14 cellular contexts compared by ENCODE assay signal in the genomic region with DNA sequence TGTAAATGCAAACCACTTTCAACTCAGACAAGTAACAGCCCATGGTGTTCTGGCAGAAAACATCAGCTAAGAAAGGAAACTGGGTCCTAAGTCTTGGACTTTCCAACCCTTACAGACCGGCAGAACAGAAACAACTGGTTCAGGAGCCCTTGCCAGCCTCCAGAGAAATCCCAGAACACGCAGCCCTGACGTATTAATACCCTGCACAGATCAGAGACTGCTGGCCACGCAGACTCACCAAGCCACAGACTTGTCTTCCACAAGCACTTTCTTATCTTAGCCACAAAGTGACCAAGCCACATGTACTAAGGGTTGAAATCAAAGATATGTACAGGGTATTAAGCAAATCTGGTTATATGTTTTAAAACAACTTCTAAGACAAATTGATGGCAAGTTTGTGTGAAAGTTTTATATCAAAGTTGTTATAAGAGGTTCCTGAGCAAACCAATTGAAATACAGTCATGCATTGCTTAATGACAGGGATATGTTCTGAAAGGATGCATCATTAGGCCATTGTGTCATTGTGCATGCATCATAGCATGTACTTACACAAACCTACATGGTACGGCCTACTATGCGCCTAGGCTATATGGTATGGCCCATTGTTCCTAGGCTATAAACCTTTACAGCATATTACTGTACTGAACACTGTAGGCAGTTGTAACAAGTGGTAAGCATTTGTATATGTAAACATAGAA. TPM values are rescaled to one million over a fixed set of nuclear protein-coding genes. Genes with fewer than 3 reads are reported as not detected.
DNase-seq lines count a peak whose midpoint lies in the region; ATAC-seq, FAIRE-seq and TF ChIP-seq lines count a peak whose summit lies in the region.
"Had no signal": no experiment of that assay in that cellular context is flagged by ENCODE, and none has a peak within 500 bp of the region (broad histone marks: within the 10 kb centered on the region; RNA-seq: fewer than 3 reads in every experiment).

No MANE protein-coding gene starts in this region.

- H3K9me3 ChIP-seq in astrocyte (ENCODE audit: insufficient read depth, low read depth, low read length) (no peaks in the 10 kb centered on the region), muscle layer of duodenum (ENCODE audit: control insufficient read depth in 1 of 2, low read length in 2 of 2) (no peaks in the 10 kb centered on the region), uterus (no peaks in the 10 kb centered on the region), tibial artery (no peaks in the 10 kb centered on the region)
- no peaks in the 10 kb centered on the region for H3K9me3 ChIP-seq in CD8-positive, alpha-beta T cell (ENCODE audit: low read length)

- no peak for FAIRE-seq in astrocyte (lab: Jason Lieb, UNC)
- FAIRE-seq: keratinocyte, small intestine had no signal

- no peak for TF ChIP-seq POLR2A in uterus (IDR thresholded peaks at IDR 0.05)

- peak overlapping the region; percentile 65 for H3K27ac Mint-ChIP-seq in activated T-cell treated with anti-CD3 and anti-CD28 coated beads, Interleukin-2, amount 50 U/mL, for 24 hours
- no peak overlapping the region for H3K27ac Mint-ChIP-seq in astrocyte (ENCODE audit: unreplicated experiment)
- no peak overlapping the region for H3K27ac Mint-ChIP-seq in CD8-positive, alpha-beta T cell

- CTCF ChIA-PET in CD8-positive, alpha-beta T cell (lab: Charles Lee), result interaction anchor here (1.4 kb wide), 1 partner anchor 12 kb away, joined by 5 read pairs; no protein-coding TSS in a partner anchor

- no peak for TF ChIP-seq CTCF in astrocyte (IDR thresholded peaks at IDR 0.05; ENCODE audit: insufficient read depth, low read depth, low read length)
- no peak for TF ChIP-seq CTCF in uterus (IDR thresholded peaks at IDR 0.05)
- no peak for TF ChIP-seq CTCF in CD8-positive, alpha-beta T cell (IDR thresholded peaks at IDR 0.05)
- TF ChIP-seq CTCF in tibial artery (IDR thresholded peaks at IDR 0.05), result no peak

- H3K79me2 ChIP-seq in astrocyte (ENCODE audit: insufficient read depth, low read length), result no peaks in the 10 kb centered on the region

- H3K27me3 Mint-ChIP-seq in activated T-cell treated with anti-CD3 and anti-CD28 coated beads, Interleukin-2, amount 50 U/mL, for 24 hours, result no peaks in the 10 kb centered on the region
- no peaks in the 10 kb centered on the region for H3K27me3 Mint-ChIP-seq in astrocyte (ENCODE audit: low read depth, unreplicated experiment)
- H3K27me3 Mint-ChIP-seq in CD8-positive, alpha-beta T cell (ENCODE audit: low read depth), result no peaks in the 10 kb centered on the region

- no peak overlapping the region for H2AFZ ChIP-seq in astrocyte (ENCODE audit: low read depth, low read length)

- intact Hi-C loops in uterus (cut with DNase I; ENCODE audit: low total_unique reads), result no loop called here
- intact Hi-C loops in CD8-positive, alpha-beta T cell (cut with DNase I, micrococcal nuclease), result no loop called here
- intact Hi-C loops in tibial artery (cut with DNase I; ENCODE audit: low total_unique reads), result loop anchor here (10.0 kb wide), 1 partner anchor 606 kb away; no protein-coding TSS in a partner anchor

- H3K27ac ChIP-seq in astrocyte (ENCODE audit: low read depth, low read length), result peak overlapping the region; percentile 41
- H3K27ac ChIP-seq in muscle layer of duodenum (ENCODE audit: low read length), result peak overlapping the region; percentile 78
- peak overlapping the region; percentile 85 to 95 for H3K27ac ChIP-seq in uterus
- no peak overlapping the region for H3K27ac ChIP-seq in CD8-positive, alpha-beta T cell (ENCODE audit: low read depth, low read length)
- no peak overlapping the region for H3K27ac ChIP-seq in tibial artery
- H3K27ac ChIP-seq: WERI-Rb-1 had no signal

- no peak overlapping the region for H3K4me2 ChIP-seq in astrocyte (ENCODE audit: low read length)

- H3K9ac ChIP-seq in astrocyte (ENCODE audit: low read length), result no peak overlapping the region

- peaks cover 2% of the 10 kb centered on the region for H3K36me3 Mint-ChIP-seq in activated T-cell treated with anti-CD3 and anti-CD28 coated beads, Interleukin-2, amount 50 U/mL, for 24 hours (ENCODE audit: low read depth)
- H3K36me3 Mint-ChIP-seq in astrocyte (ENCODE audit: low read depth, unreplicated experiment), result peaks cover 17% of the 10 kb centered on the region
- H3K36me3 Mint-ChIP-seq in CD8-positive, alpha-beta T cell, result peaks cover 11% of the 10 kb centered on the region

- H3K36me3 ChIP-seq in astrocyte (ENCODE audit: insufficient read depth, low read length) (no peaks in the 10 kb centered on the region), muscle layer of duodenum (ENCODE audit: control insufficient read depth in 1 of 2, insufficient read depth in 2 of 2, low read length in 2 of 2) (no peaks in the 10 kb centered on the region), uterus (no peaks in the 10 kb centered on the region), tibial artery (peaks cover 0 to 6% (median 0%) of the 10 kb centered on the region in 3 donors)
- H3K36me3 ChIP-seq in CD8-positive, alpha-beta T cell (ENCODE audit: insufficient read depth, low read length), result no peaks in the 10 kb centered on the region
- H3K36me3 ChIP-seq: WERI-Rb-1 had no signal

- H3K4me3 ChIP-seq in astrocyte (ENCODE audit: insufficient read depth, low read depth, low read length), result no peak overlapping the region
- H3K4me3 ChIP-seq in muscle layer of duodenum (ENCODE audit: low read depth in 1 of 2, low read length in 2 of 2), result no peak overlapping the region
- no peak overlapping the region for H3K4me3 ChIP-seq in uterus
- no peak overlapping the region for H3K4me3 ChIP-seq in CD8-positive, alpha-beta T cell (ENCODE audit: low read depth, low read length)
- no peak overlapping the region for H3K4me3 ChIP-seq in tibial artery

- no peaks in the 10 kb centered on the region for H4K20me1 ChIP-seq in astrocyte (ENCODE audit: insufficient read depth, low read length)

- POLR2A ChIA-PET in CD8-positive, alpha-beta T cell (lab: Charles Lee), result interaction anchor here (1.1 kb wide), 1 partner anchor 162 kb away, joined by 4 read pairs; no protein-coding TSS in a partner anchor

- H3K4me1 ChIP-seq in astrocyte (ENCODE audit: insufficient read depth, low read length) (peaks cover 53% of the 10 kb centered on the region), muscle layer of duodenum (ENCODE audit: control insufficient read depth in 1 of 2, insufficient read depth in 2 of 2, low read length in 2 of 2) (peaks cover 8 to 15% of the 10 kb centered on the region in 2 donors), uterus (peaks cover 0 to 11% of the 10 kb centered on the region in 2 donors), tibial artery (peaks cover 0 to 26% (median 19%) of the 10 kb centered on the region in 4 donors)
- H3K4me1 ChIP-seq in CD8-positive, alpha-beta T cell (ENCODE audit: insufficient read depth, low read length), result peaks cover 6% of the 10 kb centered on the region

- peaks cover 55% of the 10 kb centered on the region for H3K4me1 Mint-ChIP-seq in activated T-cell treated with anti-CD3 and anti-CD28 coated beads, Interleukin-2, amount 50 U/mL, for 24 hours (ENCODE audit: low read depth)
- H3K4me1 Mint-ChIP-seq in astrocyte (ENCODE audit: low read depth, unreplicated experiment), result peaks cover 39% of the 10 kb centered on the region
- H3K4me1 Mint-ChIP-seq in CD8-positive, alpha-beta T cell (ENCODE audit: low read depth), result peaks cover 27% of the 10 kb centered on the region

- no peak overlapping the region for H3K4me3 Mint-ChIP-seq in activated T-cell treated with anti-CD3 and anti-CD28 coated beads, Interleukin-2, amount 50 U/mL, for 24 hours
- H3K4me3 Mint-ChIP-seq in astrocyte (ENCODE audit: unreplicated experiment), result no peak overlapping the region
- H3K4me3 Mint-ChIP-seq in CD8-positive, alpha-beta T cell, result no peak overlapping the region

- H3K27me3 ChIP-seq in astrocyte (ENCODE audit: insufficient read depth, low read length), result no peaks in the 10 kb centered on the region
- H3K27me3 ChIP-seq in muscle layer of duodenum (ENCODE audit: low read depth, low read length), result no peaks in the 10 kb centered on the region
- no peaks in the 10 kb centered on the region for H3K27me3 ChIP-seq in uterus
- no peaks in the 10 kb centered on the region for H3K27me3 ChIP-seq in CD8-positive, alpha-beta T cell (ENCODE audit: insufficient read depth, low read length)
- H3K27me3 ChIP-seq in tibial artery, result no peaks in the 10 kb centered on the region

- no peaks in the 10 kb centered on the region for H3K9me3 Mint-ChIP-seq in activated T-cell treated with anti-CD3 and anti-CD28 coated beads, Interleukin-2, amount 50 U/mL, for 24 hours
- H3K9me3 Mint-ChIP-seq in astrocyte (ENCODE audit: unreplicated experiment), result peaks cover 2% of the 10 kb centered on the region
- no peaks in the 10 kb centered on the region for H3K9me3 Mint-ChIP-seq in CD8-positive, alpha-beta T cell

- no peak for DNase-seq in activated T-cell treated with anti-CD3 and anti-CD28 coated beads, Interleukin-2, amount 50 U/mL, for 24 hours
- no peak for DNase-seq in activated T-cell treated with anti-CD3 and anti-CD28 coated beads, Interleukin-2, amount 50 U/mL, for 1 hour
- DNase-seq in astrocyte (ENCODE audit: low read depth), result peak; percentile 81
- DNase-seq in uterus, result no peak
- DNase-seq in CD8-positive, alpha-beta T cell, result no peak
- no peak for DNase-seq in tibial artery
- DNase-seq: NCI-H1436 treated with DMSO at 0.1 percent for 48 hours, SIG-M5, small intestine, WERI-Rb-1 had no signal

- no peak for ATAC-seq in HG02642 (IDR thresholded peaks at IDR 0.05; ENCODE audit: poor library complexity, unreplicated experiment)
- no peak for ATAC-seq in CD8-positive, alpha-beta T cell
- ATAC-seq: esophagus mucosa had no signal

RNA-seq across cellular contexts. Expression of a gene that starts 36.8 kb away (rescaled TPM):
- total RNA-seq in astrocyte, result 16.2 and 19.0 TPM in 2 replicates
- total RNA-seq in uterus, result 10 to 100 TPM in 3 of 4 donors, 1 to 10 TPM in 1; 6.5 to 31.3 (median 21.5) TPM
- total RNA-seq in CD8-positive, alpha-beta T cell, result 10 to 100 TPM in 1 of 2 experiments, 1 to 10 TPM in 1; 9.1 to 11.3 TPM

RNA-seq across cellular contexts. Expression of a gene that starts 37.0 kb away (rescaled TPM):
- 17.3 and 17.8 TPM in 2 replicates for total RNA-seq in astrocyte
- 10 to 100 TPM; 18.5 to 93.0 (median 25.7) TPM for total RNA-seq in uterus
- total RNA-seq in CD8-positive, alpha-beta T cell, result 10 to 100 TPM; 30.1 to 33.4 TPM

Comparison
In these comparisons a context has a peak if more than half of its experiments do, and no peak if none do; other contexts are left out.
1. H3K27ac ChIP-seq: peak in astrocyte (single experiment), muscle layer of duodenum (single experiment) and uterus (2 of 2); none in CD8-positive, alpha-beta T cell (single experiment) and tibial artery (0 of 2).